Comparison of ENCODE assay signal across 8 cellular contexts in the genomic region with DNA sequence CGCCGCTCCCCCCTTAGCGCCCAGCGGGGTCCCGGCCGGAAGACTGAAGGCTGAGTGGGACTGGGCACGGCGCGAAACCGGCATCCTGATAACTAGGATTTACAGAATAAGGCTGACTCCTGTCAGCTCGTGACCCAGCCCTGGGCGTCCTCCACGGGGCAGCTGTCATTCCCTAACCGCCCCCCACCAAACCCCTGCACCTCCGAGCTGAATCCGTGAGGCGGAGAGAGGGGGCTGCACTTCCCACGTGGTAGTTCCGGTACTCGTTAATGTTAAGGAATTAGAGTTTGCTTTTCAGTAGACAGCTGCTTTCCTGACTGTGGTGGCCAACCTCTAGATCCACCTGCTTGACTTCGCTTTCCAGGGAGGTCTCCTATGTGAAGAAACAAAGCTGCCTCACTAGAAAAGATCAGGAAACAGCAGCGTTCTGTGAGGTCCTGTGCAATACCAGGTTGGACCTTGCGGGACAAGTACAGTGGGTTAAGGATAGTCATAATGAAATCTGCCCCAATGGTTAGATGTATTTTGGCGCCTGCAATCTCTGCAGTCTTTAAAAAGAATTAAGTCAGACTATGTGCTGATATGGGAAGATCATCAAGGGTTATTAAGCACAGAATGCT. TPM values are rescaled to one million over a fixed set of nuclear protein-coding genes. Genes with fewer than 3 reads are reported as not detected.
DNase-seq lines count a peak whose midpoint lies in the region; ATAC-seq lines count a peak whose summit lies in the region.

No MANE protein-coding gene starts in this region.

- no peaks in the 10 kb centered on the region for H3K27me3 ChIP-seq in HUES6 (ENCODE audit: control insufficient read depth, insufficient read depth, low read length)
- no peaks in the 10 kb centered on the region for H3K27me3 ChIP-seq in right cardiac atrium (ENCODE audit: control insufficient read depth, insufficient read depth)
- no peaks in the 10 kb centered on the region for H3K27me3 ChIP-seq in skeletal muscle satellite cell (ENCODE audit: control insufficient read depth, insufficient read depth, low read length)

- H3K4me1 ChIP-seq in HUES6 (ENCODE audit: control insufficient read depth, insufficient read depth, low read length), result peaks cover 7% of the 10 kb centered on the region
- H3K4me1 ChIP-seq in right cardiac atrium (ENCODE audit: control insufficient read depth, insufficient read depth, low read length), result peaks cover 3% of the 10 kb centered on the region
- peaks cover 35% of the 10 kb centered on the region for H3K4me1 ChIP-seq in skeletal muscle satellite cell (ENCODE audit: control insufficient read depth, insufficient read depth, low read length)

- H3K36me3 ChIP-seq in HUES6 (ENCODE audit: control insufficient read depth, insufficient read depth, low read length), result peaks cover 5% of the 10 kb centered on the region
- no peaks in the 10 kb centered on the region for H3K36me3 ChIP-seq in skeletal muscle satellite cell (ENCODE audit: insufficient read depth, low read length)

- ATAC-seq in right cardiac atrium, result no peak

- H3K9me3 ChIP-seq in HUES6 (ENCODE audit: control insufficient read depth, insufficient read depth, low read depth, low read length) (no peaks in the 10 kb centered on the region), right cardiac atrium (ENCODE audit: control insufficient read depth, low read length) (no peaks in the 10 kb centered on the region), skeletal muscle satellite cell (replicated peaks; ENCODE audit: low read length) (no peaks in the 10 kb centered on the region)

- peak overlapping the region; percentile 65 for H3K27ac ChIP-seq in HUES6 (ENCODE audit: low read depth, low read length)
- peak overlapping the region; percentile 99 for H3K27ac ChIP-seq in right cardiac atrium (ENCODE audit: low read length)

- H3K4me3 ChIP-seq in HUES6 (ENCODE audit: low read depth, low read length) (peak overlapping the region; percentile 84), right cardiac atrium (ENCODE audit: low read length) (peak overlapping the region; percentile 78), skeletal muscle satellite cell (ENCODE audit: low read length) (peak overlapping the region; percentile 88)

- H3K9ac ChIP-seq in HUES6 (ENCODE audit: low read length) (peak overlapping the region; percentile 84), skeletal muscle satellite cell (ENCODE audit: low read depth, low read length) (peak overlapping the region; percentile 91)

- WGBS in right cardiac atrium, result 1% methylated on average over 24 of the region's 24 CpGs

- intact Hi-C loops in right cardiac atrium (cut with DNase I), result no loop called here

- H3K4me2 ChIP-seq in skeletal muscle satellite cell (ENCODE audit: low read length), result peak overlapping the region; percentile 97

- DNase-seq in activated CD8-positive, alpha-beta memory T cell treated with anti-CD3 and anti-CD28 coated beads for 24 hours, result peak; percentile 82
- DNase-seq in activated CD8-positive, alpha-beta memory T cell treated with anti-CD3 and anti-CD28 coated beads, Interleukin-2, amount 50 U/mL, for 48 hours, result no peak
- DNase-seq in activated gamma-delta T cell treated with anti-CD3 and anti-CD28 coated beads, Interleukin-2, amount 50 U/mL, for 16 hours (ENCODE audit: low read depth), result peak; percentile 33
- DNase-seq in right cardiac atrium (no peak), D341Med (ENCODE audit: low spot score) (no peak), HuH-7.5 (ENCODE audit: low spot score) (no peak)

RNA-seq across cellular contexts. Expression of gene WBP2, which starts 1.0 kb away (rescaled TPM):
- total RNA-seq in right cardiac atrium, result 100 to 1,000 TPM; 112 to 128 (median 118) TPM
- 109 TPM for polyA plus RNA-seq in right cardiac atrium
- total RNA-seq in skeletal muscle satellite cell (2012; rRNA removed), result 15.1 and 18.5 TPM in 2 replicates

RNA-seq across cellular contexts. Expression of gene UNC13D, which starts 12.0 kb away (rescaled TPM):
- 10 to 100 TPM; 12.6 to 30.4 (median 27.4) TPM for total RNA-seq in right cardiac atrium
- 18.8 TPM for polyA plus RNA-seq in right cardiac atrium
- total RNA-seq in skeletal muscle satellite cell (2012; rRNA removed), result under 0.01 and 1.0 TPM in 2 replicates

RNA-seq across cellular contexts. Expression of gene TRIM47, which starts 22.2 kb away (rescaled TPM):
- total RNA-seq in right cardiac atrium, result 10 to 100 TPM; 24.1 to 25.9 (median 25.3) TPM
- polyA plus RNA-seq in right cardiac atrium, result 19.2 TPM
- total RNA-seq in skeletal muscle satellite cell (2012; rRNA removed), result 22.9 and 26.4 TPM in 2 replicates

RNA-seq across cellular contexts. Expression of gene TRIM65, which starts 40.6 kb away (rescaled TPM):
- total RNA-seq in right cardiac atrium, result 10 to 100 TPM in 1 of 4 donors, 1 to 10 TPM in 3; 5.7 to 10.7 (median 7.7) TPM
- polyA plus RNA-seq in right cardiac atrium, result 7.9 TPM
- 14.2 and 16.0 TPM in 2 replicates for total RNA-seq in skeletal muscle satellite cell (2012; rRNA removed)

RNA-seq across cellular contexts. Expression of gene MRPL38, which starts 48.5 kb away (rescaled TPM):
- total RNA-seq in right cardiac atrium, result 10 to 100 TPM; 64.1 to 94.2 (median 83.8) TPM
- polyA plus RNA-seq in right cardiac atrium, result 57.9 TPM
- total RNA-seq in skeletal muscle satellite cell (2012; rRNA removed), result 31.2 and 41.1 TPM in 2 replicates

Comparison
In these comparisons a context has a peak if more than half of its experiments do, and no peak if none do; other contexts are left out.
1. DNase-seq: peak in activated CD8-positive, alpha-beta memory T cell treated with anti-CD3 and anti-CD28 coated beads for 24 hours (single experiment) and activated gamma-delta T cell treated with anti-CD3 and anti-CD28 coated beads, Interleukin-2, amount 50 U/mL, for 16 hours (single experiment); none in activated CD8-positive, alpha-beta memory T cell treated with anti-CD3 and anti-CD28 coated beads, Interleukin-2, amount 50 U/mL, for 48 hours (single experiment), right cardiac atrium (0 of 3), D341Med (single experiment) and HuH-7.5 (single experiment).
2. Peak in every context shown above with its lines, with median percentiles within 50 percentile points of each other: H3K4me3 ChIP-seq.